In genomic region chr18:79400091-79400590, GRCh38 we compare ENCODE assay signal across 8 cellular contexts. TPM values are rescaled to one million over a fixed set of nuclear protein-coding genes. Genes with fewer than 3 reads are reported as not detected.
DNase-seq lines count a peak whose midpoint lies in the region; ATAC-seq and TF ChIP-seq lines count a peak whose summit lies in the region.

No MANE protein-coding gene starts in this region.

- H3K36me3 ChIP-seq in cardiac muscle cell (no peaks in the 10 kb centered on the region), rectal smooth muscle tissue (ENCODE audit: control insufficient read depth, insufficient read depth, low read length) (no peaks in the 10 kb centered on the region)

- H3K4me1 ChIP-seq in cardiac muscle cell (ENCODE audit: low read depth) (peaks cover 3% of the 10 kb centered on the region), rectal smooth muscle tissue (ENCODE audit: control insufficient read depth, insufficient read depth, low read length) (peaks cover 17% of the 10 kb centered on the region)

- no peak overlapping the region for H3K4me3 Mint-ChIP-seq in activated T-cell treated with anti-CD3 and anti-CD28 coated beads, Interleukin-2, amount 50 U/mL, for 72 hours

- H3K27me3 Mint-ChIP-seq in activated T-cell treated with anti-CD3 and anti-CD28 coated beads, Interleukin-2, amount 50 U/mL, for 72 hours (ENCODE audit: low read depth) = no peaks in the 10 kb centered on the region

- peaks cover 42% of the 10 kb centered on the region for H3K27me3 ChIP-seq in cardiac muscle cell
- H3K27me3 ChIP-seq in rectal smooth muscle tissue (ENCODE audit: control insufficient read depth, insufficient read depth, low read length) = no peaks in the 10 kb centered on the region

- DNase-seq in GM13976 (ENCODE audit: low spot score) (peak; percentile 88), LoVo (ENCODE audit: low spot score) (peak; percentile 43), cardiac muscle cell (ENCODE audit: low read depth in 1 of 2, low spot score in 1 of 2) (peak; percentile 57 to 64), NCI-H1694 (lab: John Stamatoyannopoulos, UW) (no peak), foreskin melanocyte (no peak)
- DNase-seq in activated T-cell treated with anti-CD3 and anti-CD28 coated beads, Interleukin-2, amount 50 U/mL, for 72 hours = peak; percentile 65 to 66

- H3K9me3 Mint-ChIP-seq in activated T-cell treated with anti-CD3 and anti-CD28 coated beads, Interleukin-2, amount 50 U/mL, for 72 hours = no peaks in the 10 kb centered on the region

- in situ Hi-C loops in GM13976 (cut with MboI; ENCODE audit: low sequenced_read_pairs, unreplicated experiment) = loop anchor here (10.0 kb wide), 1 partner anchor 115 kb away; no protein-coding TSS in a partner anchor

- H3K27ac ChIP-seq in cardiac muscle cell (no peak overlapping the region), rectal smooth muscle tissue (ENCODE audit: low read depth, low read length) (no peak overlapping the region)

- no peak overlapping the region for H3K27ac Mint-ChIP-seq in activated T-cell treated with anti-CD3 and anti-CD28 coated beads, Interleukin-2, amount 50 U/mL, for 72 hours

- peak; percentile 17 to 18 for ATAC-seq in activated T-cell treated with anti-CD3 and anti-CD28 coated beads, Interleukin-2, amount 50 U/mL, for 72 hours (replicated peaks in 1 of 2)
- ATAC-seq in GM21526 (IDR thresholded peaks at IDR 0.05; ENCODE audit: low FRiP score, unreplicated experiment) = no peak

- peaks cover 7 to 11% of the 10 kb centered on the region in 2 donors for H3K36me3 Mint-ChIP-seq in activated T-cell treated with anti-CD3 and anti-CD28 coated beads, Interleukin-2, amount 50 U/mL, for 72 hours (ENCODE audit: insufficient read depth in 2 of 2)

- H3K4me3 ChIP-seq in cardiac muscle cell (peak overlapping the region; percentile 98), rectal smooth muscle tissue (ENCODE audit: low read length) (peak overlapping the region; percentile 44)

- no peaks in the 10 kb centered on the region for H3K9me3 ChIP-seq in cardiac muscle cell (ENCODE audit: low read depth)

- TF ChIP-seq CTCF in GM13976 (IDR thresholded peaks at IDR 0.05; ENCODE audit: borderline replicate concordance, control extremely low read depth, extremely low read depth, insufficient read depth, missing control alignments) (no peak), cardiac muscle cell (IDR thresholded peaks at IDR 0.05; ENCODE audit: low read depth, low read length) (no peak)

- no peak overlapping the region for H3K9ac ChIP-seq in rectal smooth muscle tissue (ENCODE audit: low read length)

- peaks cover 65% of the 10 kb centered on the region for H3K4me1 Mint-ChIP-seq in activated T-cell treated with anti-CD3 and anti-CD28 coated beads, Interleukin-2, amount 50 U/mL, for 72 hours (ENCODE audit: low read depth)

RNA-seq across cellular contexts. Expression of gene NFATC1, which starts 4.4 kb away (rescaled TPM):
- total RNA-seq in activated T-cell treated with anti-CD3 and anti-CD28 coated beads, Interleukin-2, amount 50 U/mL, for 72 hours = 10 to 100 TPM; 70.4 to 86.0 TPM
- total RNA-seq in cardiac muscle cell = 7.5 and 10.8 TPM in 2 replicates
- polyA plus RNA-seq in cardiac muscle cell = 11.7 and 19.0 TPM in 2 replicates

Comparison
In these comparisons a context has a peak if more than half of its experiments do, and no peak if none do; other contexts are left out.
1. DNase-seq: peak in GM13976 (single experiment), LoVo (single experiment), activated T-cell treated with anti-CD3 and anti-CD28 coated beads, Interleukin-2, amount 50 U/mL, for 72 hours (2 of 2) and cardiac muscle cell (2 of 2); none in NCI-H1694 (single experiment) and foreskin melanocyte (single experiment).